19 cellular contexts compared by ENCODE assay signal in the genomic region with DNA sequence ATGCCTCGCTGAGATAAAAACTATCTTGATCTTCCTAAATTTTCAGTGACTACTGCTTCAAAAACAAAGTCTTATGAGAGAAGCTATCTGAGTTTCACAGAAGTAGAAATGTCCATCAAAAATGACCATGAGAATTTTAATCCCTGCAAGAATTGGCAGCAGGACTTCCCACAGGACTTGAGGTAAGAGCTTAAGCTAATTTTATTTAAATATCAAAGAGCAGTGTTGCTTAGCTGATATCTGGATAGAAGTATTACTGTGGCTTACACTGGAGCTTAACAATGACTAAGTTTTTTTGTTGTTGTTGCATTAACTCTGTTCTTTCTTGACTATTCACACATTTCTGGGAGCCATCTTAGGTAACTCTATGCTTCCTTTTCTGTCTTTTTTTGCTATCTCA.
DNase-seq lines count a peak whose midpoint lies in the region; ATAC-seq and TF ChIP-seq lines count a peak whose summit lies in the region.
"Had no signal": no experiment of that assay in that cellular context is flagged by ENCODE, and none has a peak within 500 bp of the region (broad histone marks: within the 10 kb centered on the region; RNA-seq: fewer than 3 reads in every experiment).

No MANE protein-coding gene starts in this region.

- H3K4me3 ChIP-seq in GM23338 (no peak overlapping the region), neuronal stem cell (ENCODE audit: low read length in 2 of 2) (no peak overlapping the region), retinal pigment epithelial cell (ENCODE audit: low read length) (no peak overlapping the region)
- no peak overlapping the region for H3K4me3 ChIP-seq in naive thymus-derived CD4-positive, alpha-beta T cell (ENCODE audit: low read length)
- H3K4me3 ChIP-seq: BLaER1 had no signal

- peaks cover 22% of the 10 kb centered on the region; the same call in 1 of the 2 replicates for H3K4me1 ChIP-seq in GM23338 (ENCODE audit: insufficient read depth)
- H3K4me1 ChIP-seq in neuronal stem cell (ENCODE audit: control insufficient read depth in 2 of 2, insufficient read depth in 1 of 2, low read depth in 1 of 2, low read length in 2 of 2), result peaks cover 5 to 6% of the 10 kb centered on the region in 2 donors
- H3K4me1 ChIP-seq in naive thymus-derived CD4-positive, alpha-beta T cell (ENCODE audit: control insufficient read depth in 2 of 2, insufficient read depth in 2 of 2, low read length in 2 of 2), result no peaks in the 10 kb centered on the region
- H3K4me1 ChIP-seq: BLaER1, Caco-2 had no signal

- H2BK120ac ChIP-seq in neuronal stem cell (ENCODE audit: low read depth, low read length), result no peak overlapping the region

- no peaks in the 10 kb centered on the region for H3K27me3 Mint-ChIP-seq in GM23338 (ENCODE audit: insufficient read depth, low read depth, poor library complexity)
- no peaks in the 10 kb centered on the region for H3K27me3 Mint-ChIP-seq in naive thymus-derived CD4-positive, alpha-beta T cell
- H3K27me3 Mint-ChIP-seq: B cell; CD4-positive, CD25-positive, alpha-beta regulatory T cell had no signal

- CTCF ChIA-PET in naive thymus-derived CD4-positive, alpha-beta T cell (lab: Charles Lee), result no interaction called here

- no peak for TF ChIP-seq POLR2A in GM18505 (IDR thresholded peaks at IDR 0.05; ENCODE audit: borderline replicate concordance, extremely low read depth, insufficient read depth, insufficient read length)

- no peaks in the 10 kb centered on the region for H3K36me3 ChIP-seq in GM23338 (ENCODE audit: insufficient read depth)
- H3K36me3 ChIP-seq in neuronal stem cell (replicated peaks in 1 of 2; ENCODE audit: control insufficient read depth in 2 of 2, insufficient read depth in 2 of 2, low read length in 2 of 2), result no peaks in the 10 kb centered on the region
- H3K36me3 ChIP-seq in naive thymus-derived CD4-positive, alpha-beta T cell (ENCODE audit: control insufficient read depth in 2 of 3, insufficient read depth in 3 of 3, low read length in 3 of 3), result no peaks in the 10 kb centered on the region
- H3K36me3 ChIP-seq: BLaER1 had no signal

- POLR2A ChIA-PET in naive thymus-derived CD4-positive, alpha-beta T cell (lab: Charles Lee), result no interaction called here

- no peak overlapping the region for H3K4me3 Mint-ChIP-seq in GM23338
- no peak overlapping the region for H3K4me3 Mint-ChIP-seq in naive thymus-derived CD4-positive, alpha-beta T cell
- H3K4me3 Mint-ChIP-seq: B cell; CD4-positive, CD25-positive, alpha-beta regulatory T cell; CD8-positive, alpha-beta T cell had no signal

- H3K79me1 ChIP-seq in neuronal stem cell (ENCODE audit: low read depth, low read length), result no peaks in the 10 kb centered on the region

- H3K9me3 Mint-ChIP-seq in GM23338, result no peaks in the 10 kb centered on the region
- peaks cover 0 to 9% (median 0%) of the 10 kb centered on the region in 11 donors for H3K9me3 Mint-ChIP-seq in naive thymus-derived CD4-positive, alpha-beta T cell

- no peak overlapping the region for H4K91ac ChIP-seq in neuronal stem cell (ENCODE audit: low read depth, low read length, poor library complexity)

- H3K4me2 ChIP-seq in GM23338 (no peak overlapping the region), neuronal stem cell (ENCODE audit: insufficient read depth, low read length, poor library complexity, severe bottlenecking) (no peak overlapping the region)
- H3K4me2 ChIP-seq: BLaER1 had no signal

- H3K23ac ChIP-seq in neuronal stem cell (ENCODE audit: low read depth, low read length, poor library complexity), result no peak overlapping the region

- no peaks in the 10 kb centered on the region for H3F3A ChIP-seq in GM23338 (replicated peaks; ENCODE audit: low read depth)

- no peak overlapping the region for H4K8ac ChIP-seq in neuronal stem cell (ENCODE audit: low read depth, low read length)

- H3K27ac Mint-ChIP-seq in GM23338, result peak overlapping the region; percentile 74
- no peak overlapping the region for H3K27ac Mint-ChIP-seq in naive thymus-derived CD4-positive, alpha-beta T cell
- H3K27ac Mint-ChIP-seq: B cell; CD4-positive, CD25-positive, alpha-beta regulatory T cell; CD8-positive, alpha-beta T cell had no signal

- H3K14ac ChIP-seq in neuronal stem cell (ENCODE audit: low read length), result no peak overlapping the region

- H2AFZ ChIP-seq in GM23338, result peak overlapping the region; percentile 90
- peak overlapping the region; percentile 2 for H2AFZ ChIP-seq in neuronal stem cell (ENCODE audit: low read length)

- H3K27me3 ChIP-seq in GM23338 (ENCODE audit: insufficient read depth), result no peaks in the 10 kb centered on the region
- H3K27me3 ChIP-seq in neuronal stem cell (ENCODE audit: control insufficient read depth in 3 of 3, insufficient read depth in 3 of 3, low read depth in 1 of 3, low read length in 3 of 3), result no peaks in the 10 kb centered on the region
- no peaks in the 10 kb centered on the region for H3K27me3 ChIP-seq in naive thymus-derived CD4-positive, alpha-beta T cell (ENCODE audit: control insufficient read depth in 2 of 2, insufficient read depth in 2 of 2, low read length in 2 of 2)
- H3K27me3 ChIP-seq: BLaER1 had no signal

- H4K20me1 ChIP-seq in GM23338 (replicated peaks; ENCODE audit: insufficient read depth), result no peaks in the 10 kb centered on the region
- H4K20me1 ChIP-seq: BLaER1 had no signal

- H3K27ac ChIP-seq in GM23338 (ENCODE audit: low read depth) (no peak overlapping the region), neuronal stem cell (replicated peaks; ENCODE audit: low read length) (no peak overlapping the region)
- no peak overlapping the region for H3K27ac ChIP-seq in naive thymus-derived CD4-positive, alpha-beta T cell (ENCODE audit: low read depth, low read length)
- H3K27ac ChIP-seq: 22Rv1, BLaER1, C4-2B had no signal

- no peak overlapping the region for H2AK5ac ChIP-seq in neuronal stem cell (ENCODE audit: low read depth, low read length)

- no peak overlapping the region for H2BK5ac ChIP-seq in neuronal stem cell (ENCODE audit: low read length)

- no peaks in the 10 kb centered on the region for H3K9me3 ChIP-seq in neuronal stem cell (replicated peaks in 1 of 2; ENCODE audit: control insufficient read depth in 2 of 2, insufficient read depth in 1 of 2, low read depth in 1 of 2, low read length in 2 of 2)
- no peaks in the 10 kb centered on the region for H3K9me3 ChIP-seq in naive thymus-derived CD4-positive, alpha-beta T cell (ENCODE audit: control insufficient read depth in 2 of 3, low read length in 3 of 3)
- H3K9me3 ChIP-seq: BLaER1, Caco-2 had no signal

- H2BK15ac ChIP-seq in neuronal stem cell (ENCODE audit: low read length), result no peak overlapping the region

- no peaks in the 10 kb centered on the region for H3K79me2 ChIP-seq in GM23338 (replicated peaks; ENCODE audit: insufficient read depth)

- H3K4ac ChIP-seq in neuronal stem cell (ENCODE audit: low read length), result no peak overlapping the region

- intact Hi-C loops in naive thymus-derived CD4-positive, alpha-beta T cell (cut with micrococcal nuclease), result no loop called here

- H3K18ac ChIP-seq in neuronal stem cell (ENCODE audit: low read length), result no peak overlapping the region

- no peak overlapping the region for H3K9ac ChIP-seq in neuronal stem cell (ENCODE audit: low read depth, low read length, poor library complexity)
- H3K9ac ChIP-seq: BLaER1 had no signal

- TF ChIP-seq CTCF in GM23338 (conservative IDR thresholded peaks at IDR 0.05; ENCODE audit: low read depth in 2 of 2) (no peak), retinal pigment epithelial cell (conservative IDR thresholded peaks at IDR 0.05; ENCODE audit: low read depth, low read length) (no peak)

- no peak for ATAC-seq in GM23338
- no peak for ATAC-seq in GM18505 (IDR thresholded peaks at IDR 0.05; ENCODE audit: unreplicated experiment)
- no peak for ATAC-seq in naive thymus-derived CD4-positive, alpha-beta T cell
- no peak for ATAC-seq in left lobe of liver
- ATAC-seq: CD8-positive, alpha-beta T cell had no signal

- H3K36me3 Mint-ChIP-seq in GM23338 (ENCODE audit: low read depth), result no peaks in the 10 kb centered on the region
- no peaks in the 10 kb centered on the region for H3K36me3 Mint-ChIP-seq in naive thymus-derived CD4-positive, alpha-beta T cell
- H3K36me3 Mint-ChIP-seq: CD4-positive, CD25-positive, alpha-beta regulatory T cell; CD8-positive, alpha-beta T cell had no signal

- no CpG with 5 or more reads among the region's 1 CpG for WGBS in neuronal stem cell (ENCODE audit: extremely low coverage in 2 of 2, insufficient read length in 2 of 2, insufficient replicate concordance in 1 of 2), 2 donors

- peaks cover 33% of the 10 kb centered on the region for H3K4me1 Mint-ChIP-seq in GM23338
- no peaks in the 10 kb centered on the region for H3K4me1 Mint-ChIP-seq in naive thymus-derived CD4-positive, alpha-beta T cell
- H3K4me1 Mint-ChIP-seq: B cell; CD4-positive, CD25-positive, alpha-beta regulatory T cell had no signal

- DNase-seq in GM23338 (ENCODE audit: low spot score), result no peak
- peak; percentile 30 for DNase-seq in astrocyte of the hippocampus (ENCODE audit: low read depth, low spot score)
- DNase-seq in neuronal stem cell (ENCODE audit: low spot score), result no peak
- peak; percentile 90 for DNase-seq in retinal pigment epithelial cell (ENCODE audit: low read depth)
- DNase-seq in naive thymus-derived CD4-positive, alpha-beta T cell, result no peak
- no peak for DNase-seq in left lobe of liver (ENCODE audit: low spot score)
- DNase-seq: Caco-2; CD4-positive, CD25-positive, alpha-beta regulatory T cell; CD8-positive, alpha-beta T cell; DMS153; DND-41; GOT3; H7; HCEC 1CT had no signal

- H2BK12ac ChIP-seq in neuronal stem cell (ENCODE audit: low read length), result no peak overlapping the region

- peaks cover 7% of the 10 kb centered on the region; the same call in 1 of the 2 replicates for H3K9me2 ChIP-seq in GM23338 (ENCODE audit: insufficient read depth)

TF ChIP-seq in GM23338, 12 proteins besides CTCF, POLR2A, EP300 and RAD21 (continues in another document):
- TF ChIP-seq POLR2AphosphoS5 (IDR thresholded peaks at IDR 0.05; ENCODE audit: low read depth), result no peak
- no peak for TF ChIP-seq EZH2phosphoT487 (IDR thresholded peaks at IDR 0.05; ENCODE audit: unreplicated experiment)
- TF ChIP-seq, protein P1, sequence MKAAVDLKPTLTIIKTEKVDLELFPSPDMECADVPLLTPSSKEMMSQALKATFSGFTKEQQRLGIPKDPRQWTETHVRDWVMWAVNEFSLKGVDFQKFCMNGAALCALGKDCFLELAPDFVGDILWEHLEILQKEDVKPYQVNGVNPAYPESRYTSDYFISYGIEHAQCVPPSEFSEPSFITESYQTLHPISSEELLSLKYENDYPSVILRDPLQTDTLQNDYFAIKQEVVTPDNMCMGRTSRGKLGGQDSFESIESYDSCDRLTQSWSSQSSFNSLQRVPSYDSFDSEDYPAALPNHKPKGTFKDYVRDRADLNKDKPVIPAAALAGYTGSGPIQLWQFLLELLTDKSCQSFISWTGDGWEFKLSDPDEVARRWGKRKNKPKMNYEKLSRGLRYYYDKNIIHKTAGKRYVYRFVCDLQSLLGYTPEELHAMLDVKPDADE (IDR thresholded peaks at IDR 0.05), result no peak
- no peak for TF ChIP-seq NANOG (IDR thresholded peaks at IDR 0.05; ENCODE audit: borderline replicate concordance)
- TF ChIP-seq EZH2 (IDR thresholded peaks at IDR 0.05; ENCODE audit: low read depth, unreplicated experiment), result no peak

Comparison
In these comparisons a context has a peak if more than half of its experiments do, and no peak if none do; other contexts are left out.
1. DNase-seq: peak in astrocyte of the hippocampus (single experiment) and retinal pigment epithelial cell (single experiment); none in GM23338 (single experiment), neuronal stem cell (single experiment), naive thymus-derived CD4-positive, alpha-beta T cell (0 of 9) and left lobe of liver (single experiment).